26 cellular contexts compared by ENCODE assay signal in genomic region chr18:9232977-9233376, GRCh38.
A peak's percentile ranks its signal among the peaks of the same experiment; 100 is the strongest.
DNase-seq lines count a peak whose midpoint lies in the region; ATAC-seq, FAIRE-seq and TF ChIP-seq lines count a peak whose summit lies in the region.
"Had no signal": no experiment of that assay in that cellular context is flagged by ENCODE, and none has a peak within 500 bp of the region (broad histone marks: within the 10 kb centered on the region; RNA-seq: fewer than 3 reads in every experiment).

No MANE protein-coding gene starts in this region.

- H3K79me2 ChIP-seq in K562 (ENCODE audit: control insufficient read depth, insufficient read depth, low read length): peaks cover 21% of the 10 kb centered on the region

- H3K9me3 Mint-ChIP-seq in activated T-cell treated with anti-CD3 and anti-CD28 coated beads, Interleukin-2, amount 50 U/mL, for 72 hours: peaks cover 9 to 19% of the 10 kb centered on the region in 2 donors
- peaks cover 14% of the 10 kb centered on the region for H3K9me3 Mint-ChIP-seq in activated T-cell treated with anti-CD3 and anti-CD28 coated beads, Interleukin-2, amount 50 U/mL, for 24 hours
- peaks cover 11% of the 10 kb centered on the region for H3K9me3 Mint-ChIP-seq in natural killer cell treated with Interleukin-12 subunit alpha and Interleukin-12 subunit beta and Interleukin-15 and Interleukin-18, amount 100 ng/mL, for 72 hours
- peaks cover 2 to 8% of the 10 kb centered on the region in 2 donors for H3K9me3 Mint-ChIP-seq in natural killer cell

- no peaks in the 10 kb centered on the region for H3K9me1 ChIP-seq in K562 (ENCODE audit: control insufficient read depth, insufficient read depth, low read length)

- DNase-seq in activated T-cell treated with anti-CD3 and anti-CD28 coated beads, Interleukin-2, amount 50 U/mL, for 72 hours: no peak
- DNase-seq in activated T-cell treated with anti-CD3 and anti-CD28 coated beads, Interleukin-2, amount 50 U/mL, for 24 hours: no peak
- no peak for DNase-seq in natural killer cell treated with Interleukin-12 subunit alpha and Interleukin-12 subunit beta and Interleukin-15 and Interleukin-18, amount 100 ng/mL, for 72 hours (ENCODE audit: low spot score)
- DNase-seq in natural killer cell (no peak), K562 (ENCODE audit: extremely low read depth in 1 of 4, low spot score in 3 of 4) (no peak), NCI-H1092 treated with DMSO at 0.1 percent for 48 hours (lab: John Stamatoyannopoulos, UW) (no peak), thyroid gland (no peak)
- DNase-seq: AML-193; CD4-positive, alpha-beta memory T cell; CD4-positive, CD25-positive, alpha-beta regulatory T cell; CD8-positive, alpha-beta memory T cell; COR-L47; DMS 273 treated with DMSO at 0.1 percent for 48 hours; DMS153; DMS53; DMS79; DND-41; EL; GDM1 had no signal

- intact Hi-C loops in natural killer cell (cut with micrococcal nuclease) (no loop called here), K562 (cut with micrococcal nuclease) (no loop called here), thyroid gland (cut with DNase I) (no loop called here)

- POLR2A ChIA-PET in K562 (lab: Yijun Ruan, JAX): no interaction called here

- no peak for TF ChIP-seq EP300 in K562 (IDR thresholded peaks at IDR 0.05; ENCODE audit: low read length)

- 100% methylated on average over 4 of the region's 4 CpGs for WGBS in K562 (ENCODE audit: insufficient coverage, low coverage, missing lambda C conversion rate)
- WGBS in thyroid gland, 2 donors: 98 to 99% methylated on average over 4 of the region's 4 CpGs

- H3K36me3 ChIP-seq in K562 (ENCODE audit: control insufficient read depth, insufficient read depth, low read length) (peaks cover 31% of the 10 kb centered on the region), thyroid gland (peaks cover 0 to 8% of the 10 kb centered on the region in 2 donors)

- H3K9me3 ChIP-seq in K562 (replicated peaks; ENCODE audit: control insufficient read depth, insufficient read depth, low read depth, low read length): no peaks in the 10 kb centered on the region; the same call in none of the 2 replicates
- H3K9me3 ChIP-seq in thyroid gland: no peaks in the 10 kb centered on the region

- no peak for FAIRE-seq in K562 (lab: Jason Lieb, UNC)
- FAIRE-seq: A549, GM12878, GM12892, GM18507 had no signal

- no peaks in the 10 kb centered on the region for H3K27me3 Mint-ChIP-seq in activated T-cell treated with anti-CD3 and anti-CD28 coated beads, Interleukin-2, amount 50 U/mL, for 72 hours (ENCODE audit: low read depth)
- no peaks in the 10 kb centered on the region for H3K27me3 Mint-ChIP-seq in activated T-cell treated with anti-CD3 and anti-CD28 coated beads, Interleukin-2, amount 50 U/mL, for 24 hours
- no peaks in the 10 kb centered on the region for H3K27me3 Mint-ChIP-seq in natural killer cell treated with Interleukin-12 subunit alpha and Interleukin-12 subunit beta and Interleukin-15 and Interleukin-18, amount 100 ng/mL, for 72 hours
- H3K27me3 Mint-ChIP-seq in natural killer cell (ENCODE audit: low read depth in 2 of 2): no peaks in the 10 kb centered on the region
- H3K27me3 Mint-ChIP-seq: B cell; CD4-positive, alpha-beta memory T cell; CD4-positive, CD25-positive, alpha-beta regulatory T cell; CD8-positive, alpha-beta memory T cell had no signal

- H3K27ac Mint-ChIP-seq in activated T-cell treated with anti-CD3 and anti-CD28 coated beads, Interleukin-2, amount 50 U/mL, for 72 hours: peak overlapping the region; percentile 66
- H3K27ac Mint-ChIP-seq in activated T-cell treated with anti-CD3 and anti-CD28 coated beads, Interleukin-2, amount 50 U/mL, for 24 hours: no peak overlapping the region
- peak overlapping the region; percentile 49 to 74 for H3K27ac Mint-ChIP-seq in natural killer cell treated with Interleukin-12 subunit alpha and Interleukin-12 subunit beta and Interleukin-15 and Interleukin-18, amount 100 ng/mL, for 72 hours
- H3K27ac Mint-ChIP-seq in natural killer cell: no peak overlapping the region
- H3K27ac Mint-ChIP-seq: B cell had no signal

- BruUV-seq in K562 (replicated peaks; lab: Mats Ljungman, UMichigan): no TSS peak

- H3K36me3 Mint-ChIP-seq in activated T-cell treated with anti-CD3 and anti-CD28 coated beads, Interleukin-2, amount 50 U/mL, for 72 hours (ENCODE audit: insufficient read depth in 2 of 2): peaks cover 36 to 70% of the 10 kb centered on the region in 2 donors
- peaks cover 95% of the 10 kb centered on the region for H3K36me3 Mint-ChIP-seq in activated T-cell treated with anti-CD3 and anti-CD28 coated beads, Interleukin-2, amount 50 U/mL, for 24 hours (ENCODE audit: low read depth)
- H3K36me3 Mint-ChIP-seq in natural killer cell treated with Interleukin-12 subunit alpha and Interleukin-12 subunit beta and Interleukin-15 and Interleukin-18, amount 100 ng/mL, for 72 hours: peaks cover 83% of the 10 kb centered on the region
- peaks cover 19% of the 10 kb centered on the region for H3K36me3 Mint-ChIP-seq in natural killer cell

- H3K4me1 Mint-ChIP-seq in activated T-cell treated with anti-CD3 and anti-CD28 coated beads, Interleukin-2, amount 50 U/mL, for 72 hours (ENCODE audit: low read depth): peaks cover 5% of the 10 kb centered on the region
- peaks cover 34% of the 10 kb centered on the region for H3K4me1 Mint-ChIP-seq in activated T-cell treated with anti-CD3 and anti-CD28 coated beads, Interleukin-2, amount 50 U/mL, for 24 hours (ENCODE audit: low read depth)
- peaks cover 61 to 68% of the 10 kb centered on the region in 2 donors for H3K4me1 Mint-ChIP-seq in natural killer cell treated with Interleukin-12 subunit alpha and Interleukin-12 subunit beta and Interleukin-15 and Interleukin-18, amount 100 ng/mL, for 72 hours (ENCODE audit: low read depth in 2 of 2)
- H3K4me1 Mint-ChIP-seq in natural killer cell: peaks cover 27 to 28% of the 10 kb centered on the region in 2 donors

- no peak overlapping the region for H2AFZ ChIP-seq in K562 (ENCODE audit: low read depth, low read length)

- TF ChIP-seq RAD21 in K562 (CRISPR knock-in tag; conservative IDR thresholded peaks at IDR 0.05 in 1 of 2, IDR thresholded peaks at IDR 0.05 in 1 of 2): no peak

- no peak for ATAC-seq in activated T-cell treated with anti-CD3 and anti-CD28 coated beads, Interleukin-2, amount 50 U/mL, for 72 hours (replicated peaks in 1 of 2)
- ATAC-seq in natural killer cell treated with Interleukin-12 subunit alpha and Interleukin-12 subunit beta and Interleukin-15 and Interleukin-18, amount 100 ng/mL, for 72 hours: no peak
- ATAC-seq in natural killer cell (no peak), K562 (no peak)
- ATAC-seq: A549, GM12878 had no signal

- in situ Hi-C loops in K562 (cut with MboI): no loop called here

- TF ChIP-seq POLR2A in K562 (conservative IDR thresholded peaks at IDR 0.05) (no peak), thyroid gland (IDR thresholded peaks at IDR 0.05) (no peak)

- H3K27ac ChIP-seq in K562 (ENCODE audit: extremely low read depth, low read depth, low read length) (no peak overlapping the region), thyroid gland (no peak overlapping the region)
- H3K27ac ChIP-seq: 22Rv1, A549 had no signal

- no peak for TF ChIP-seq CTCF in natural killer cell (IDR thresholded peaks at IDR 0.05)
- no peak for TF ChIP-seq CTCF in K562 (IDR thresholded peaks at IDR 0.05 in 2 of 3, conservative IDR thresholded peaks at IDR 0.05 in 1 of 3; ENCODE audit: insufficient read depth in 2 of 3, low read depth in 1 of 3, low read length in 3 of 3)
- TF ChIP-seq CTCF in thyroid gland (IDR thresholded peaks at IDR 0.05): no peak

- H3K9ac ChIP-seq in K562 (ENCODE audit: insufficient read depth in 1 of 2, low read depth in 2 of 2, low read length in 2 of 2): no peak overlapping the region

- H3K4me3 ChIP-seq in K562 (no peak overlapping the region), thyroid gland (replicated peaks in 1 of 3) (no peak overlapping the region)
- H3K4me3 ChIP-seq: A549, GM12878 had no signal

- H4K20me1 ChIP-seq in K562 (replicated peaks; ENCODE audit: control insufficient read depth, insufficient read depth, low read length): no peaks in the 10 kb centered on the region

- CTCF ChIA-PET in K562 (lab: Yijun Ruan, JAX; ENCODE audit: low intra/inter-chr PET ratio): no interaction called here

- no peak overlapping the region for H3K4me2 ChIP-seq in K562 (ENCODE audit: insufficient read depth, low read length)
- H3K4me2 ChIP-seq: A549 had no signal

- 0 out of 5 replicates have a peak, but pooled peaks cover 0 to 3% of the 10 kb centered on the region in 2 experiments for H3K4me1 ChIP-seq in K562 (replicated peaks in 1 of 2; ENCODE audit: control insufficient read depth in 2 of 2, insufficient read depth in 2 of 2, low read length in 2 of 2)
- H3K4me1 ChIP-seq in thyroid gland: peaks cover 0 to 4% of the 10 kb centered on the region in 2 donors
- H3K4me1 ChIP-seq: A549 had no signal

- H3K4me3 Mint-ChIP-seq in activated T-cell treated with anti-CD3 and anti-CD28 coated beads, Interleukin-2, amount 50 U/mL, for 72 hours: no peak overlapping the region
- H3K4me3 Mint-ChIP-seq in activated T-cell treated with anti-CD3 and anti-CD28 coated beads, Interleukin-2, amount 50 U/mL, for 24 hours: no peak overlapping the region
- H3K4me3 Mint-ChIP-seq in natural killer cell treated with Interleukin-12 subunit alpha and Interleukin-12 subunit beta and Interleukin-15 and Interleukin-18, amount 100 ng/mL, for 72 hours: no peak overlapping the region
- no peak overlapping the region for H3K4me3 Mint-ChIP-seq in natural killer cell
- H3K4me3 Mint-ChIP-seq: B cell; CD14-positive monocyte; CD4-positive, alpha-beta memory T cell; CD4-positive, CD25-positive, alpha-beta regulatory T cell; CD8-positive, alpha-beta memory T cell had no signal

- H3K27me3 ChIP-seq in K562 (ENCODE audit: control insufficient read depth in 2 of 2, insufficient read depth in 2 of 2, low read length in 2 of 2) (no peaks in the 10 kb centered on the region), thyroid gland (no peaks in the 10 kb centered on the region)

TF ChIP-seq in K562, 482 proteins besides CTCF, POLR2A, EP300 and RAD21:
- no peak for TF ChIP-seq KLF13 (tag; IDR thresholded peaks at IDR 0.05; ENCODE audit: borderline replicate concordance, low read depth)
- TF ChIP-seq ZNF280A (IDR thresholded peaks at IDR 0.05; ENCODE audit: low read depth, partially characterized antibody): peak; percentile 66

Comparison
In these comparisons a context has a peak if more than half of its experiments do, and no peak if none do; other contexts are left out.
1. H3K27ac Mint-ChIP-seq: peak in activated T-cell treated with anti-CD3 and anti-CD28 coated beads, Interleukin-2, amount 50 U/mL, for 72 hours (single experiment) and natural killer cell treated with Interleukin-12 subunit alpha and Interleukin-12 subunit beta and Interleukin-15 and Interleukin-18, amount 100 ng/mL, for 72 hours (2 of 2); none in activated T-cell treated with anti-CD3 and anti-CD28 coated beads, Interleukin-2, amount 50 U/mL, for 24 hours (single experiment) and natural killer cell (0 of 2).